Comparison of ENCODE assay signal across 36 cellular contexts in the genomic region with DNA sequence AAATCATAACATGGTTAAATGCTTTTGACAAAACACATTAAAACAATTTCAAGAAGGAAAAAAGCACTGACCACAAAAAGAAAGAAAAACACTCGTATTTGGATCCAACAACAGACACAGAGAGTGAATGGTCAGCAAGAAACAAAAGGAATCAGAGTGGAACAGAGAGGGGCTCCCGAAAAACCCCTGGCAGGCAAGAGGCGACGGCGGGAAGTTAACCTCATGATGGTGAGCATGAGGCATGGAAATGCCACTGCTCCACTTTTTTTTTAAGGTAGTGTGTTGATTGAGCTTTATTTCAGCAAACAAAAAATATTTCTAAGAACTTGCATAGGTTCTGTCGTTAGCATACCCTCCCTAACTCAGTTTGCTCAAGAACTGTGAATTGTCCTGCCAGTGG. TPM values are rescaled to one million over a fixed set of nuclear protein-coding genes. Genes with fewer than 3 reads are reported as not detected.
"Had no signal": no experiment of that assay in that cellular context is flagged by ENCODE, and none has a peak within 500 bp of the region (broad histone marks: within the 10 kb centered on the region; RNA-seq: fewer than 3 reads in every experiment).

No MANE protein-coding gene starts in this region.

- H3K27ac Mint-ChIP-seq: activated B cell treated with CpG ODN at 0.5 μM for 24 hours; activated CD4-positive, alpha-beta memory T cell treated with anti-CD3 and anti-CD28 coated beads for 36 hours; activated CD4-positive, alpha-beta T cell treated with anti-CD3 and anti-CD28 coated beads, Interleukin-2, amount 10 ng/mL, durations not matched to agents 24 days and 14 days; activated CD8-positive, alpha-beta T cell treated with anti-CD3 and anti-CD28 coated beads for 36 hours; activated naive CD4-positive, alpha-beta T cell treated with anti-CD3 and anti-CD28 coated beads for 36 hours; activated naive CD4-positive, alpha-beta T cell treated with anti-CD3 and anti-CD28 coated beads, Interleukin-2, amount 50 U/mL, for 72 hours; activated naive CD8-positive, alpha-beta T cell treated with anti-CD3 and anti-CD28 coated beads for 36 hours; activated T-cell treated with anti-CD3 and anti-CD28 coated beads, Interleukin-2, amount 50 U/mL, for 72 hours; activated T-helper 1 cell treated with anti-CD3 and anti-CD28 coated beads, Interleukin-12 subunit alpha, Interleukin-12 subunit beta, Interleukin-2, Interleukin-4 antibody, amounts not matched to agents 30 ng/mL and 10 ng/mL and 1 ng/mL, durations not matched to agents 14 hours and 24 hours and 36 hours; activated T-helper 17 cell treated with anti-CD3 and anti-CD28 coated beads, Interleukin-2, amount 50 U/mL, for 72 hours; T-helper 2 cell treated with Interferon-gamma antibody and Interleukin-4, amounts not matched to agents 5 μg/mL and 100 μg/mL, for 36 hours had no signal

- H3K36me3 ChIP-seq: cardiac muscle cell had no signal

- DNase-seq: activated B cell treated with CpG ODN at 0.5 μM for 24 hours; activated CD4-positive, alpha-beta memory T cell treated with anti-CD3 and anti-CD28 coated beads for 36 hours; activated CD4-positive, alpha-beta T cell treated with anti-CD3 and anti-CD28 coated beads for 4 hours; activated CD4-positive, alpha-beta T cell treated with anti-CD3 and anti-CD28 coated beads, Interleukin-2, amount 10 ng/mL, durations not matched to agents 24 days and 14 days; activated CD4-positive, alpha-beta T cell treated with anti-CD3 and anti-CD28 coated beads, Interleukin-2, amount 50 U/mL, for 1 hour; activated CD4-positive, alpha-beta T cell treated with anti-CD3 and anti-CD28 coated beads, Interleukin-2, amount 50 U/mL, for 4 hours; activated CD4-positive, CD25-positive, alpha-beta regulatory T cell treated with anti-CD3 and anti-CD28 coated beads, Interleukin-2, amount 50 U/mL, for 72 hours; activated CD8-positive, alpha-beta memory T cell treated with anti-CD3 and anti-CD28 coated beads, Interleukin-2, amount 50 U/mL, for 4 hours; activated CD8-positive, alpha-beta T cell treated with anti-CD3 and anti-CD28 coated beads for 36 hours; activated effector memory CD4-positive, alpha-beta T cell treated with anti-CD3 and anti-CD28 coated beads, Interleukin-2, amount 50 U/mL, for 16 hours; activated gamma-delta T cell treated with Interleukin-2 at 50 U/mL for 16 hours; activated naive CD4-positive, alpha-beta T cell; activated naive CD4-positive, alpha-beta T cell treated with anti-CD3 and anti-CD28 coated beads for 36 hours; activated naive CD4-positive, alpha-beta T cell treated with anti-CD3 and anti-CD28 coated beads, Interleukin-2, amount 50 U/mL, for 16 hours; activated naive CD8-positive, alpha-beta T cell treated with anti-CD3 and anti-CD28 coated beads for 36 hours; activated T-cell treated with anti-CD3 and anti-CD28 coated beads for 4 hours; activated T-cell treated with anti-CD3 and anti-CD28 coated beads, Interleukin-2, amount 50 U/mL, for 1 hour; activated T-cell treated with anti-CD3 and anti-CD28 coated beads, Interleukin-2, amount 50 U/mL, for 4 hours; activated T-cell treated with anti-CD3 and anti-CD28 coated beads, Interleukin-2, amount 50 U/mL, for 72 hours; amniotic stem cell; aorta; caudate nucleus; cerebellar nuclear complex; SW 1271; T-helper 2 cell; T-helper 9 cell had no signal

- H3K27ac ChIP-seq: adrenal gland, cardiac muscle cell, VCaP had no signal

- H3K9me3 ChIP-seq: adrenal gland had no signal

- H3K36me3 Mint-ChIP-seq: activated CD4-positive, alpha-beta memory T cell treated with anti-CD3 and anti-CD28 coated beads for 36 hours; activated naive CD8-positive, alpha-beta T cell treated with anti-CD3 and anti-CD28 coated beads for 36 hours; brain had no signal

- H3K27me3 Mint-ChIP-seq: activated B cell treated with CpG ODN at 0.5 μM for 24 hours; activated CD4-positive, alpha-beta memory T cell treated with anti-CD3 and anti-CD28 coated beads for 36 hours; activated CD4-positive, alpha-beta T cell treated with anti-CD3 and anti-CD28 coated beads, Interleukin-2, amount 10 ng/mL, durations not matched to agents 24 days and 14 days; activated CD8-positive, alpha-beta T cell treated with anti-CD3 and anti-CD28 coated beads for 36 hours; activated naive CD8-positive, alpha-beta T cell treated with anti-CD3 and anti-CD28 coated beads for 36 hours; activated T-helper 17 cell treated with anti-CD3 and anti-CD28 coated beads, Interleukin-2, amount 50 U/mL, for 72 hours; brain; central memory CD8-positive, alpha-beta T cell had no signal

- H3K4me3 ChIP-seq: adrenal gland, cardiac muscle cell had no signal

- H3K27me3 ChIP-seq: adrenal gland, cardiac muscle cell had no signal

- ATAC-seq: activated CD8-positive, alpha-beta T cell treated with anti-CD3 and anti-CD28 coated beads for 36 hours; activated naive CD4-positive, alpha-beta T cell treated with anti-CD3 and anti-CD28 coated beads, Interleukin-2, amount 50 U/mL, for 72 hours; activated T-cell treated with anti-CD3 and anti-CD28 coated beads, Interleukin-2, amount 50 U/mL, for 4 hours; activated T-cell treated with anti-CD3 and anti-CD28 coated beads, Interleukin-2, amount 50 U/mL, for 72 hours; activated T-helper 17 cell treated with anti-CD3 and anti-CD28 coated beads, Interleukin-2, amount 50 U/mL, for 72 hours had no signal

- H3K9me3 Mint-ChIP-seq: activated B cell treated with CpG ODN at 0.5 μM for 24 hours; activated CD4-positive, alpha-beta memory T cell treated with anti-CD3 and anti-CD28 coated beads for 36 hours; activated CD8-positive, alpha-beta T cell treated with anti-CD3 and anti-CD28 coated beads for 36 hours; activated naive CD4-positive, alpha-beta T cell treated with anti-CD3 and anti-CD28 coated beads for 36 hours; activated naive CD8-positive, alpha-beta T cell treated with anti-CD3 and anti-CD28 coated beads for 36 hours; activated T-cell treated with anti-CD3 and anti-CD28 coated beads, Interleukin-2, amount 50 U/mL, for 4 hours; activated T-cell treated with anti-CD3 and anti-CD28 coated beads, Interleukin-2, amount 50 U/mL, for 72 hours; activated T-helper 1 cell treated with anti-CD3 and anti-CD28 coated beads, Interleukin-12 subunit alpha, Interleukin-12 subunit beta, Interleukin-2, Interleukin-4 antibody, amounts not matched to agents 30 ng/mL and 10 ng/mL and 1 ng/mL, durations not matched to agents 14 hours and 24 hours and 36 hours; activated T-helper 17 cell treated with anti-CD3 and anti-CD28 coated beads, Interleukin-2, amount 50 U/mL, for 72 hours; central memory CD8-positive, alpha-beta T cell; T-helper 2 cell treated with Interferon-gamma antibody and Interleukin-4, amounts not matched to agents 5 μg/mL and 100 μg/mL, for 36 hours had no signal

- H3K4me3 Mint-ChIP-seq: activated B cell treated with CpG ODN at 0.5 μM for 24 hours; activated CD4-positive, alpha-beta memory T cell treated with anti-CD3 and anti-CD28 coated beads for 36 hours; activated CD4-positive, alpha-beta T cell treated with anti-CD3 and anti-CD28 coated beads, Interleukin-2, amount 10 ng/mL, durations not matched to agents 24 days and 14 days; activated CD8-positive, alpha-beta T cell treated with anti-CD3 and anti-CD28 coated beads for 36 hours; activated naive CD4-positive, alpha-beta T cell treated with anti-CD3 and anti-CD28 coated beads for 36 hours; activated naive CD8-positive, alpha-beta T cell treated with anti-CD3 and anti-CD28 coated beads for 36 hours; activated T-cell treated with anti-CD3 and anti-CD28 coated beads, Interleukin-2, amount 50 U/mL, for 4 hours; activated T-cell treated with anti-CD3 and anti-CD28 coated beads, Interleukin-2, amount 50 U/mL, for 72 hours; activated T-helper 1 cell treated with anti-CD3 and anti-CD28 coated beads, Interleukin-12 subunit alpha, Interleukin-12 subunit beta, Interleukin-2, Interleukin-4 antibody, amounts not matched to agents 30 ng/mL and 10 ng/mL and 1 ng/mL, durations not matched to agents 14 hours and 24 hours and 36 hours; activated T-helper 17 cell treated with anti-CD3 and anti-CD28 coated beads, Interleukin-2, amount 50 U/mL, for 72 hours; brain; T-helper 2 cell treated with Interferon-gamma antibody and Interleukin-4, amounts not matched to agents 5 μg/mL and 100 μg/mL, for 36 hours had no signal

RNA-seq across cellular contexts. Expression of a gene that starts 32.1 kb away (rescaled TPM):
- total RNA-seq: activated B cell treated with CpG ODN at 0.5 μM for 24 hours; activated CD8-positive, alpha-beta memory T cell treated with anti-CD3 and anti-CD28 coated beads for 36 hours; activated CD8-positive, alpha-beta T cell treated with anti-CD3 and anti-CD28 coated beads for 36 hours; activated naive CD8-positive, alpha-beta T cell treated with anti-CD3 and anti-CD28 coated beads for 36 hours; cardiac muscle cell had no signal
- polyA plus RNA-seq: cardiac muscle cell had no signal
